In the genomic region with DNA sequence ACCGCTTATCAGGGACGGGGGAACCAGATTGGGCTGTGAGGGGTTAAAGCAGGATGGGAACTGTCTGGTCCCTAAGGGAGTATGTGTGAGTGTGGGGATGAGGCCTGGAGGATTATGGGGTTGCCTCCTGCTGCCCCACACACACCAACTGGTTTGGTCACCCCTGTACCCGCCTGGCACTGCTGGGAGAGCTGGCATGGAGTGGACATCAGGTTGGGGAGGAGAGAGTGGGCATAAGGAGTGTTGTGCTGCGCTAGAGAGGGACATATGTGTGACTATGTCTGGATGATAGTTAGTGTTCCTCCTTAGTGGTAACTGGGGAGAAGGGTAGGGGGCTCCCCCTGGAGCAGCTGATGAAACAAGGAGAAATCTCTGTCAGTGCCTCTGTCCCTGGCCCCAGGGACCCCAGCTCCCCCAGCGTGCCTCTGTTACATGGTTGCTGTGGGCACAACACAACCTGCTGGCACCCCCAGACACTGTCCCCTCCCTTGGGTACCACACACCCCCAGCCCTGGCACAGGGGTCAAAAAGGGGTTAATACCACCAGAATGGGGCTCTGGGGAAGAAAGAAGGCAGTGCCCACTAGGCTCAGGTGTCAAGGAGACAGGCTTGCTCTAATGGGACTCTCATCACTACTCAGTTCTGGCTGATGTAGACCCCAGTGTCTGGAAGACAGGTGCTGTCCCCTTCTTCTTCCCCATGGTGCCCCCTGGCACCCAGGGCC, we compare ENCODE assay signal across 9 cellular contexts. TPM values are rescaled to one million over a fixed set of nuclear protein-coding genes. Genes with fewer than 3 reads are reported as not detected.
A peak's percentile ranks its signal among the peaks of the same experiment; 100 is the strongest.
DNase-seq lines count a peak whose midpoint lies in the region; ATAC-seq and TF ChIP-seq lines count a peak whose summit lies in the region.
"Had no signal": no experiment of that assay in that cellular context is flagged by ENCODE, and none has a peak within 500 bp of the region (broad histone marks: within the 10 kb centered on the region; RNA-seq: fewer than 3 reads in every experiment).

No MANE protein-coding gene starts in this region.

- H2BK120ac ChIP-seq in H9 (ENCODE audit: low read depth, low read length, poor library complexity, severe bottlenecking): no peak overlapping the region

- H3K36me3 ChIP-seq in left ventricle myocardium inferior: no peaks in the 10 kb centered on the region
- H3K36me3 ChIP-seq in skeletal muscle satellite cell (ENCODE audit: insufficient read depth, low read length): peaks cover 15% of the 10 kb centered on the region

- H2BK5ac ChIP-seq in H9 (ENCODE audit: insufficient read length, low read length): no peak overlapping the region

- peak; percentile 25 for DNase-seq in H9
- DNase-seq in activated CD4-positive, alpha-beta memory T cell treated with anti-CD3 and anti-CD28 coated beads, Interleukin-2, amount 10 ng/mL, durations not matched to agents 7 days and 5 days: no peak
- DNase-seq in left ventricle myocardium inferior: no peak
- no peak for DNase-seq in stimulated activated CD4-positive, alpha-beta T cell treated with anti-CD3 and anti-CD28 coated beads, Interleukin-4, amount 100 ng/mL, for 1 hour
- no peak for DNase-seq in DMS79 (lab: John Stamatoyannopoulos, UW)
- DNase-seq in foreskin keratinocyte: no peak
- no peak for DNase-seq in MV-4-11 (lab: John Stamatoyannopoulos, UW)

- H3K9me3 ChIP-seq in H9 (ENCODE audit: control insufficient read depth, low read depth, low read length) (no peaks in the 10 kb centered on the region), left ventricle myocardium inferior (replicated peaks) (no peaks in the 10 kb centered on the region), skeletal muscle satellite cell (replicated peaks; ENCODE audit: low read length) (no peaks in the 10 kb centered on the region)

- no peak overlapping the region for H4K5ac ChIP-seq in H9 (ENCODE audit: insufficient read length, low read depth, low read length)

- intact Hi-C loops in left ventricle myocardium inferior (cut with micrococcal nuclease): no loop called here

- no peaks in the 10 kb centered on the region; a peak in 2 of 7 replicates for H3K36me3 Mint-ChIP-seq in H9 (ENCODE audit: insufficient read depth in 1 of 3, low read depth in 3 of 3)
- H3K36me3 Mint-ChIP-seq in activated CD4-positive, alpha-beta memory T cell treated with anti-CD3 and anti-CD28 coated beads, Interleukin-2, amount 10 ng/mL, durations not matched to agents 7 days and 5 days (ENCODE audit: low read depth): peaks cover 30% of the 10 kb centered on the region

- H3K23ac ChIP-seq in H9 (ENCODE audit: insufficient read length, low read depth, low read length): no peak overlapping the region

- peak overlapping the region; percentile 93 to 97 for H3K4me3 Mint-ChIP-seq in H9
- H3K4me3 Mint-ChIP-seq in activated CD4-positive, alpha-beta memory T cell treated with anti-CD3 and anti-CD28 coated beads, Interleukin-2, amount 10 ng/mL, durations not matched to agents 7 days and 5 days: peak overlapping the region; percentile 90

- H3K4me2 ChIP-seq in H9 (ENCODE audit: insufficient read depth, insufficient read length, low read length) (peak overlapping the region; percentile 74), skeletal muscle satellite cell (ENCODE audit: low read length) (peak overlapping the region; percentile 95)

- CTCF ChIA-PET in activated CD4-positive, alpha-beta memory T cell treated with anti-CD3 and anti-CD28 coated beads, Interleukin-2, amount 10 ng/mL, durations not matched to agents 7 days and 5 days (lab: Charles Lee): interaction anchor here (6.2 kb wide), 1 partner anchor 13 kb away, joined by 39 read pairs; no protein-coding TSS in a partner anchor

- H3K14ac ChIP-seq in H9 (ENCODE audit: insufficient read depth, low read length): peak overlapping the region; percentile 70

- no peak overlapping the region for H3K56ac ChIP-seq in H9 (ENCODE audit: insufficient read length, low read depth, low read length)

- peak overlapping the region; percentile 63 for H3K18ac ChIP-seq in H9 (ENCODE audit: insufficient read length, low read depth, low read length)

- no peak for ATAC-seq in foreskin keratinocyte

- H2BK12ac ChIP-seq in H9 (ENCODE audit: insufficient read length, low read depth, low read length): no peak overlapping the region

- H3K4me1 ChIP-seq in H9 (ENCODE audit: insufficient read depth, low read length): peaks cover 5% of the 10 kb centered on the region; the same call in 1 of the 2 replicates
- peaks cover 89% of the 10 kb centered on the region for H3K4me1 ChIP-seq in left ventricle myocardium inferior
- peaks cover 58% of the 10 kb centered on the region for H3K4me1 ChIP-seq in skeletal muscle satellite cell (ENCODE audit: control insufficient read depth, insufficient read depth, low read length)
- H3K4me1 ChIP-seq in foreskin keratinocyte: peaks cover 13% of the 10 kb centered on the region

- no peak overlapping the region for H2BK15ac ChIP-seq in H9 (ENCODE audit: low read depth, low read length)

- H3K23me2 ChIP-seq in H9 (ENCODE audit: insufficient read length, low read depth, low read length, poor library complexity, severe bottlenecking): peaks cover 22% of the 10 kb centered on the region

- H3K27me3 ChIP-seq in H9 (ENCODE audit: insufficient read depth, low read length) (no peaks in the 10 kb centered on the region), left ventricle myocardium inferior (ENCODE audit: low read depth) (no peaks in the 10 kb centered on the region), skeletal muscle satellite cell (ENCODE audit: control insufficient read depth, insufficient read depth, low read length) (no peaks in the 10 kb centered on the region), foreskin keratinocyte (no peaks in the 10 kb centered on the region)

- no peaks in the 10 kb centered on the region for H4K20me1 ChIP-seq in H9 (ENCODE audit: control insufficient read depth, insufficient read depth, insufficient read length)

- H3K4me3 ChIP-seq in left ventricle myocardium inferior (peak overlapping the region; percentile 95), skeletal muscle satellite cell (ENCODE audit: low read length) (peak overlapping the region; percentile 90)

- TF ChIP-seq CTCF in H9 (conservative IDR thresholded peaks at IDR 0.05): no peak
- TF ChIP-seq CTCF in left ventricle myocardium inferior (IDR thresholded peaks at IDR 0.05; ENCODE audit: borderline replicate concordance): no peak
- TF ChIP-seq CTCF in foreskin keratinocyte (conservative IDR thresholded peaks at IDR 0.05): no peak

- no peak overlapping the region for H4K91ac ChIP-seq in H9 (ENCODE audit: insufficient read length, low read depth, low read length)

- H3K9ac ChIP-seq in H9 (ENCODE audit: extremely low read depth, insufficient read length, low read length): no peak overlapping the region
- peak overlapping the region; percentile 85 for H3K9ac ChIP-seq in skeletal muscle satellite cell (ENCODE audit: low read depth, low read length)

- H3K4me1 Mint-ChIP-seq in H9: peaks cover 37 to 45% of the 10 kb centered on the region in 2 experiments
- peaks cover 52% of the 10 kb centered on the region for H3K4me1 Mint-ChIP-seq in activated CD4-positive, alpha-beta memory T cell treated with anti-CD3 and anti-CD28 coated beads, Interleukin-2, amount 10 ng/mL, durations not matched to agents 7 days and 5 days

- H2AFZ ChIP-seq in H9 (ENCODE audit: low read length): no peak overlapping the region

- no CpG with 5 or more reads among the region's 5 CpGs for WGBS in H9 (ENCODE audit: extremely low coverage, insufficient read length, low lambda C conversion rate)

- H3K27ac ChIP-seq in H9 (ENCODE audit: insufficient read length, low read depth, low read length) (no peak overlapping the region), left ventricle myocardium inferior (replicated peaks) (peak overlapping the region; percentile 95), foreskin keratinocyte (no peak overlapping the region)

- no peaks in the 10 kb centered on the region; the same call in 1 of the 2 replicates for H3K79me2 ChIP-seq in H9 (ENCODE audit: insufficient read depth, low read length)

- H3K27ac Mint-ChIP-seq in H9: peak overlapping the region; percentile 92 to 94 (median 92)
- H3K27ac Mint-ChIP-seq in activated CD4-positive, alpha-beta memory T cell treated with anti-CD3 and anti-CD28 coated beads, Interleukin-2, amount 10 ng/mL, durations not matched to agents 7 days and 5 days: peak overlapping the region; percentile 90

- no peak overlapping the region for H4K8ac ChIP-seq in H9 (replicated peaks; ENCODE audit: insufficient read length, low read depth, low read length)

- H3K79me1 ChIP-seq in H9 (ENCODE audit: insufficient read depth, low read depth, low read length, poor library complexity, severe bottlenecking): no peaks in the 10 kb centered on the region

- H3K9me3 Mint-ChIP-seq in H9: no peaks in the 10 kb centered on the region; a peak in 1 of 5 replicates
- H3K9me3 Mint-ChIP-seq in activated CD4-positive, alpha-beta memory T cell treated with anti-CD3 and anti-CD28 coated beads, Interleukin-2, amount 10 ng/mL, durations not matched to agents 7 days and 5 days: no peaks in the 10 kb centered on the region

- no peak overlapping the region for H2BK20ac ChIP-seq in H9 (ENCODE audit: low read depth, low read length, poor library complexity, severe bottlenecking)

- H3K27me3 Mint-ChIP-seq in H9 (ENCODE audit: low read depth): no peaks in the 10 kb centered on the region
- no peaks in the 10 kb centered on the region for H3K27me3 Mint-ChIP-seq in activated CD4-positive, alpha-beta memory T cell treated with anti-CD3 and anti-CD28 coated beads, Interleukin-2, amount 10 ng/mL, durations not matched to agents 7 days and 5 days

- H3K4ac ChIP-seq in H9 (ENCODE audit: low read depth, low read length): no peak overlapping the region

- H2AK5ac ChIP-seq in H9 (ENCODE audit: insufficient read length, low read length): no peak overlapping the region

- POLR2A ChIA-PET in activated CD4-positive, alpha-beta memory T cell treated with anti-CD3 and anti-CD28 coated beads, Interleukin-2, amount 10 ng/mL, durations not matched to agents 7 days and 5 days (lab: Charles Lee): interaction anchor here (0.6 to 13.2 kb wide), 5 partner anchors 9 to 44 kb away, joined by 3 to 203 read pairs (median 3); a partner anchor contains a TSS

- no peak overlapping the region for H3T11ph ChIP-seq in H9 (ENCODE audit: low read length)

RNA-seq across cellular contexts. Expression of a gene that starts 1.9 kb away (rescaled TPM):
- total RNA-seq in H9 (2021) (33.5 and 38.3 TPM in 2 replicates), left ventricle myocardium inferior (42.8 TPM), foreskin keratinocyte (26.2 and 32.8 TPM in 2 replicates)
- 100 to 1,000 TPM; 151 to 152 TPM for total RNA-seq in activated CD4-positive, alpha-beta memory T cell treated with anti-CD3 and anti-CD28 coated beads, Interleukin-2, amount 10 ng/mL, durations not matched to agents 7 days and 5 days
- total RNA-seq in skeletal muscle satellite cell (2012; rRNA removed): 13.9 and 18.1 TPM in 2 replicates
- polyA plus RNA-seq in foreskin keratinocyte: 17.3 and 19.4 TPM in 2 replicates

RNA-seq across cellular contexts. Expression of a gene that starts 11.1 kb away (rescaled TPM):
- total RNA-seq in H9 (2021) (1.4 and 2.8 TPM in 2 replicates), left ventricle myocardium inferior (not detected), foreskin keratinocyte (not detected in 2 replicates)
- 1 to 10 TPM in 1 of 2 experiments, under 1 TPM in 1; 0.35 to 1.2 TPM for total RNA-seq in activated CD4-positive, alpha-beta memory T cell treated with anti-CD3 and anti-CD28 coated beads, Interleukin-2, amount 10 ng/mL, durations not matched to agents 7 days and 5 days
- 0.87 and 1.3 TPM in 2 replicates for total RNA-seq in skeletal muscle satellite cell (2012; rRNA removed)
- not detected in 2 replicates for polyA plus RNA-seq in foreskin keratinocyte

RNA-seq across cellular contexts. Expression of a gene that starts 21.4 kb away (rescaled TPM):
- total RNA-seq in H9 (2021) (97.0 and 102 TPM in 2 replicates), left ventricle myocardium inferior (30.1 TPM), foreskin keratinocyte (52.9 and 61.6 TPM in 2 replicates)
- 10 to 100 TPM; 34.7 to 35.1 TPM for total RNA-seq in activated CD4-positive, alpha-beta memory T cell treated with anti-CD3 and anti-CD28 coated beads, Interleukin-2, amount 10 ng/mL, durations not matched to agents 7 days and 5 days
- 26.9 and 27.1 TPM in 2 replicates for total RNA-seq in skeletal muscle satellite cell (2012; rRNA removed)
- polyA plus RNA-seq in foreskin keratinocyte: 51.1 and 54.6 TPM in 2 replicates

RNA-seq across cellular contexts. Expression of a gene that starts 29.1 kb away (rescaled TPM):
- total RNA-seq in H9 (2021) (0.35 and 0.44 TPM in 2 replicates), left ventricle myocardium inferior (not detected), foreskin keratinocyte (0.07 and 0.27 TPM in 2 replicates)
- total RNA-seq in activated CD4-positive, alpha-beta memory T cell treated with anti-CD3 and anti-CD28 coated beads, Interleukin-2, amount 10 ng/mL, durations not matched to agents 7 days and 5 days: under 1 TPM; 0.18 to 0.40 TPM
- not detected in 2 replicates for total RNA-seq in skeletal muscle satellite cell (2012; rRNA removed)
- polyA plus RNA-seq in foreskin keratinocyte: 0.11 and 0.12 TPM in 2 replicates

RNA-seq across cellular contexts. Expression of a gene that starts 29.1 kb away (rescaled TPM):
- total RNA-seq in H9 (2021) (not detected in 2 replicates), left ventricle myocardium inferior (not detected), foreskin keratinocyte (not detected in 2 replicates)
- not detected for total RNA-seq in activated CD4-positive, alpha-beta memory T cell treated with anti-CD3 and anti-CD28 coated beads, Interleukin-2, amount 10 ng/mL, durations not matched to agents 7 days and 5 days
- not detected in 2 replicates for total RNA-seq in skeletal muscle satellite cell (2012; rRNA removed)
- polyA plus RNA-seq in foreskin keratinocyte: not detected in 2 replicates
- total RNA-seq: renal cortical epithelial cell had no signal
